1 cellular context compared by ENCODE assay signal in the genomic region with DNA sequence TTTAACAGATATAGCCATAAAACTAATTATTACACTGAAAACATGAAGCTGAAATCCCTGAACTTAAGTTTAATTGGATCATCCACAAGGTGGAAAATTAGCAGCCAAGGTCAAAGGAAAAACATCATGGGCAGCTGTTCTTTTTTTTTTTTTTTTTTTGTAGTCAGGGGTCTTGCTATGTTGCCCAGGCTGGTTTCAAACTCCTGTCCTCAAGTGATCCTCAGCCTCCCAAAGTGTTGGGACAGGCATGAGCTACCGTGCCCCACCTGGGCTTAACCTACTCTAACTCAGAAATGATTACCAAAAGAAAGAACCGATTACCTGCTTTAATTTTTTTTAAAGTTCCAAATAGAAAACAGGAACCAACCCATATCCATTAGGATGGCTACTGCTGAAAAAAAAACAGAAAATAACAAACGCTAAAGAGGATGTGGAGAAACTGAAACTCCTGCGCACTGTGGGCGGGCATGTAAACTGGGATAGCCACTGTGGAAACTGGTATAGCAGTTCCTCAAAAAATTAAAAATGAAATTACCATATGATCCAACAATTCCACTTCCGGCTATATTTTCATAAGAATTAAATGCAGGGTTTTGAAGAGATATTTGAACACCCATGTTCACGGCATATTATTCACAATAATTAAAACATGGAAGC.
TF ChIP-seq lines count a peak whose summit lies in the region.

No MANE protein-coding gene starts in this region.

TF ChIP-seq in endothelial cell of umbilical vein, 7 proteins besides CTCF, POLR2A, EP300 and RAD21:
- TF ChIP-seq EZH2 (IDR thresholded peaks at IDR 0.05; ENCODE audit: borderline replicate concordance, low read depth, low read length, severe bottlenecking) = no peak
